In the genomic region with DNA sequence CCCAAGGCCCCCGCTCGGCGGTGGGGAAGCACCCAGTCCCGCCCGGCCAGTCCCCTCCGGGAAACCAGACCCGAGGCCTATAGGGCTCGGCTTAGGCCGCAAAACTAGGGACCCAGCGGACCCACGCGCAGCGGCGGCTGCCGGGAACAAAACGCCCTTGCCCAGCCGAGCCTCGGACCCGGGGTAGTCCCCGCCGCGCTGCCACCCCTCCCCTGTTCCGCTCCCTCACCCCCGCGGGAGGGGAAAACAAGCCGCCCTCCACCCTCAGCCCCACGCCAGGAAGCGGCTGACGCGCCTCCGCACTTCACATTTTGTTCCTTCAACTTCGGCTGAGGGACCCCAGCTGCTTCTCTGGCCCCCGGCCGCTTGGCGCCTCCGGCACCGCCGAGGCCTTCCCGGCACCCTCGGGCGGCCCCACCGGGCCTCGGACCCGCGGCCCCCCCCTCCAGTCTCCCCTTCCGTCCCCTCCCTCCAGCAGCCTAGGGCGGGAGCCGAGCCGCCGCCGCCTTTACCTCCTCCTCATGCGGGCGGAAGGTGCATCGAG, we compare ENCODE assay signal across 8 cellular contexts. TPM values are rescaled to one million over a fixed set of nuclear protein-coding genes. Genes with fewer than 3 reads are reported as not detected.
DNase-seq lines count a peak whose midpoint lies in the region; TF ChIP-seq lines count a peak whose summit lies in the region.

No MANE protein-coding gene starts in this region.

- peaks cover 8 to 35% of the 10 kb centered on the region in 2 experiments; a peak in 2 of 3 replicates for H3K36me3 ChIP-seq in HEK293 (ENCODE audit: control insufficient read depth in 2 of 2, insufficient read depth in 1 of 2, low read length in 2 of 2)
- peaks cover 29% of the 10 kb centered on the region for H3K36me3 ChIP-seq in MG63

- no peaks in the 10 kb centered on the region for H3K9me3 Mint-ChIP-seq in endothelial cell (ENCODE audit: unreplicated experiment)

- no peak overlapping the region for H3K27ac Mint-ChIP-seq in endothelial cell (ENCODE audit: unreplicated experiment)

- DNase-seq in MG63: peak; percentile 32
- peak; percentile 24 to 37 (median 26) for DNase-seq in activated CD8-positive, alpha-beta memory T cell treated with anti-CD3 and anti-CD28 coated beads for 48 hours (ENCODE audit: low read depth in 2 of 3, low spot score in 2 of 3)
- peak; percentile 50 for DNase-seq in endothelial cell (ENCODE audit: low spot score)
- DNase-seq in mucosa of gallbladder (ENCODE audit: low spot score): peak; percentile 16
- peak; percentile 9 to 25 for DNase-seq in stimulated activated CD8-positive, alpha-beta memory T cell treated with anti-CD3 and anti-CD28 coated beads, Interleukin-7, amount 100 ng/mL, for 1 hour (ENCODE audit: low read depth in 2 of 2)
- DNase-seq in GOT3 (lab: John Stamatoyannopoulos, UW): no peak

- TF ChIP-seq CTCF in GM12875 (IDR thresholded peaks at IDR 0.05; ENCODE audit: borderline replicate concordance, insufficient read depth, low read depth, low read length) (no peak), HEK293 (tag by site-specific recombination; IDR thresholded peaks at IDR 0.05) (no peak), endothelial cell (IDR thresholded peaks at IDR 0.05; ENCODE audit: unreplicated experiment) (no peak)

- H3K4me1 ChIP-seq in HEK293 (ENCODE audit: control insufficient read depth, insufficient read depth, low read length): no peaks in the 10 kb centered on the region

- POLR2A ChIA-PET in HEK293 (lab: Yijun Ruan, JAX): no interaction called here

- peak overlapping the region; percentile 92 for H3K4me3 ChIP-seq in GM12875 (ENCODE audit: low read depth, low read length)
- H3K4me3 ChIP-seq in HEK293 (ENCODE audit: low read depth, low read length): peak overlapping the region; percentile 77
- peak overlapping the region; percentile 82 for H3K4me3 ChIP-seq in MG63

- no peaks in the 10 kb centered on the region for H3K9me3 ChIP-seq in HEK293 (ENCODE audit: control insufficient read depth, insufficient read depth, low read depth, low read length)
- no peaks in the 10 kb centered on the region for H3K9me3 ChIP-seq in MG63

- H3K27ac ChIP-seq in HEK293 (ENCODE audit: extremely low read depth, low read depth, low read length): peak overlapping the region; percentile 84

- peaks cover 12% of the 10 kb centered on the region for H3K4me1 Mint-ChIP-seq in endothelial cell (ENCODE audit: unreplicated experiment)

- H3K27me3 Mint-ChIP-seq in endothelial cell (ENCODE audit: unreplicated experiment): peaks cover 7% of the 10 kb centered on the region

- CTCF ChIA-PET in HEK293 (lab: Yijun Ruan, JAX): interaction anchor here (0.6 kb wide), 1 partner anchor 78 kb away, joined by 3 read pairs; no protein-coding TSS in a partner anchor

- H3K36me3 Mint-ChIP-seq in endothelial cell (ENCODE audit: low read depth, unreplicated experiment): peaks cover 24% of the 10 kb centered on the region

- no peaks in the 10 kb centered on the region for H3K27me3 ChIP-seq in MG63

- H3K4me3 Mint-ChIP-seq in endothelial cell (ENCODE audit: unreplicated experiment): peak overlapping the region; percentile 94

TF ChIP-seq in HEK293, 187 proteins besides CTCF, POLR2A, EP300 and RAD21 (continues in another document):
- TF ChIP-seq ZNF510 (tag by site-specific recombination; IDR thresholded peaks at IDR 0.05; ENCODE audit: insufficient replicate concordance) (no peak), ZNF202 (tag by site-specific recombination; IDR thresholded peaks at IDR 0.05; ENCODE audit: borderline replicate concordance) (no peak), ZNF555 (tag by site-specific recombination; conservative IDR thresholded peaks at IDR 0.05) (no peak), ZNF280D (tag by site-specific recombination; IDR thresholded peaks at IDR 0.05) (no peak), ZNF248 (tag by site-specific recombination; IDR thresholded peaks at IDR 0.05) (no peak), ZSCAN16 (tag by site-specific recombination; IDR thresholded peaks at IDR 0.05) (no peak), KLF7 (tag by site-specific recombination; IDR thresholded peaks at IDR 0.05; ENCODE audit: borderline replicate concordance) (no peak), MZF1 (tag by site-specific recombination; IDR thresholded peaks at IDR 0.05; ENCODE audit: borderline replicate concordance) (no peak), ZNF645 (tag by site-specific recombination; IDR thresholded peaks at IDR 0.05) (no peak), ZFP37 (tag by site-specific recombination; IDR thresholded peaks at IDR 0.05) (no peak), ZNF214 (tag by site-specific recombination; IDR thresholded peaks at IDR 0.05; ENCODE audit: borderline replicate concordance) (no peak), KLF10 (tag by site-specific recombination; IDR thresholded peaks at IDR 0.05) (no peak), ZNF473 (tag by site-specific recombination; IDR thresholded peaks at IDR 0.05) (no peak), ZNF280C (tag by site-specific recombination; IDR thresholded peaks at IDR 0.05) (no peak), YY1 (tag by site-specific recombination; IDR thresholded peaks at IDR 0.05) (no peak)
- TF ChIP-seq, protein P1, sequence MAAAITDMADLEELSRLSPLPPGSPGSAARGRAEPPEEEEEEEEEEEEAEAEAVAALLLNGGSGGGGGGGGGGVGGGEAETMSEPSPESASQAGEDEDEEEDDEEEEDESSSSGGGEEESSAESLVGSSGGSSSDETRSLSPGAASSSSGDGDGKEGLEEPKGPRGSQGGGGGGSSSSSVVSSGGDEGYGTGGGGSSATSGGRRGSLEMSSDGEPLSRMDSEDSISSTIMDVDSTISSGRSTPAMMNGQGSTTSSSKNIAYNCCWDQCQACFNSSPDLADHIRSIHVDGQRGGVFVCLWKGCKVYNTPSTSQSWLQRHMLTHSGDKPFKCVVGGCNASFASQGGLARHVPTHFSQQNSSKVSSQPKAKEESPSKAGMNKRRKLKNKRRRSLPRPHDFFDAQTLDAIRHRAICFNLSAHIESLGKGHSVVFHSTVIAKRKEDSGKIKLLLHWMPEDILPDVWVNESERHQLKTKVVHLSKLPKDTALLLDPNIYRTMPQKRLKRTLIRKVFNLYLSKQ (tag by site-specific recombination; IDR thresholded peaks at IDR 0.05; ENCODE audit: borderline replicate concordance): no peak

RNA-seq across cellular contexts. Expression of gene PDS5A, which starts 0.7 kb away (rescaled TPM):
- total RNA-seq in MG63 (2014; rRNA removed; shearing (Covaris generic); ENCODE audit: low replicate concordance): 19.2 and 30.7 TPM in 2 replicates
- 57.1 TPM for total RNA-seq in endothelial cell (ENCODE audit: unreplicated experiment)
- 53.5 TPM for total RNA-seq in mucosa of gallbladder
